In genomic region chr5:75446068-75446467, GRCh38 we compare ENCODE assay signal across 26 cellular contexts.
DNase-seq lines count a peak whose midpoint lies in the region; ATAC-seq, FAIRE-seq and TF ChIP-seq lines count a peak whose summit lies in the region.
"Had no signal": no experiment of that assay in that cellular context is flagged by ENCODE, and none has a peak within 500 bp of the region (broad histone marks: within the 10 kb centered on the region; RNA-seq: fewer than 3 reads in every experiment).

No MANE protein-coding gene starts in this region.

- H3K27me3 ChIP-seq in HepG2 (ENCODE audit: control insufficient read depth in 1 of 2, insufficient read depth in 2 of 2, low read length in 2 of 2) (no peaks in the 10 kb centered on the region), right lobe of liver (no peaks in the 10 kb centered on the region)
- H3K27me3 ChIP-seq: BE2C; BLaER1 treated with 17β-estradiol and CSF1 and Interleukin-3, amounts not matched to agents 10 nM and 100 nM had no signal

- no peak overlapping the region for H3K27ac ChIP-seq in HepG2 (ENCODE audit: extremely low read length, insufficient read depth, low read length)
- no peak overlapping the region for H3K27ac ChIP-seq in right lobe of liver
- H3K27ac ChIP-seq: 22Rv1; A549; BLaER1 treated with 17β-estradiol and CSF1 and Interleukin-3, amounts not matched to agents 10 nM and 100 nM; GM23248 had no signal

- no peak for FAIRE-seq in HepG2 (lab: Jason Lieb, UNC)
- FAIRE-seq: A549, GM12892, H1 had no signal

- DNase-seq in HepG2 (ENCODE audit: low spot score), result no peak
- no peak for DNase-seq in right lobe of liver
- no peak for DNase-seq in WTC11 (ENCODE audit: low spot score)
- DNase-seq in central memory CD8-positive, alpha-beta T cell (ENCODE audit: low spot score in 2 of 2), result no peak
- no peak for DNase-seq in HEK293T (ENCODE audit: extremely low spot score)
- DNase-seq in NCI-H510A (lab: John Stamatoyannopoulos, UW), result no peak
- DNase-seq: ACHN; AML-193; BE2C; Calu3; CD4-positive, alpha-beta T cell; CD8-positive, alpha-beta memory T cell; DMS53; DMS79 treated with DMSO at 0.1 percent for 48 hours; GF-D8; GM23248; H7; HCEC 1CT; HFFc6 had no signal

- H3K27me3 Mint-ChIP-seq in WTC11 (ENCODE audit: low read depth), result no peaks in the 10 kb centered on the region
- H3K27me3 Mint-ChIP-seq in central memory CD8-positive, alpha-beta T cell, result no peaks in the 10 kb centered on the region
- H3K27me3 Mint-ChIP-seq: CD4-positive, alpha-beta T cell; CD8-positive, alpha-beta memory T cell had no signal

- H3K4me1 ChIP-seq in HepG2 (ENCODE audit: insufficient read depth, low read length) (no peaks in the 10 kb centered on the region), right lobe of liver (no peaks in the 10 kb centered on the region)
- H3K4me1 ChIP-seq: A549; BE2C; BLaER1 treated with 17β-estradiol and CSF1 and Interleukin-3, amounts not matched to agents 10 nM and 100 nM had no signal

- H4K20me1 ChIP-seq in HepG2 (ENCODE audit: insufficient read depth, low read length), result no peaks in the 10 kb centered on the region

- no TSS peak for BruUV-seq in HepG2 (replicated peaks; lab: Mats Ljungman, UMichigan)

- H3K27ac Mint-ChIP-seq in WTC11, result peak overlapping the region; percentile 8; the same call in 1 of the 2 replicates
- peak overlapping the region; percentile 27 for H3K27ac Mint-ChIP-seq in central memory CD8-positive, alpha-beta T cell (ENCODE audit: low read depth)
- H3K27ac Mint-ChIP-seq: CD4-positive, alpha-beta T cell; CD8-positive, alpha-beta memory T cell; HFFc6 had no signal

- no peak overlapping the region for H3K4me3 ChIP-seq in HepG2 (replicated peaks in 1 of 3; ENCODE audit: insufficient read depth in 1 of 3, low read depth in 2 of 3, low read length in 3 of 3)
- H3K4me3 ChIP-seq in right lobe of liver, result no peak overlapping the region
- H3K4me3 ChIP-seq: A549, GM23248 had no signal

- H3K36me3 ChIP-seq in HepG2 (replicated peaks in 1 of 2; ENCODE audit: control insufficient read depth in 1 of 2, insufficient read depth in 2 of 2, low read length in 2 of 2) (no peaks in the 10 kb centered on the region; a peak in 1 of 5 replicates), right lobe of liver (no peaks in the 10 kb centered on the region)
- H3K36me3 ChIP-seq: BE2C had no signal

- TF ChIP-seq CTCF in HepG2 (CRISPR knock-in tag; IDR thresholded peaks at IDR 0.05) (no peak), right lobe of liver (IDR thresholded peaks at IDR 0.05) (no peak), WTC11 (IDR thresholded peaks at IDR 0.05) (no peak)

- TF ChIP-seq EP300 in HepG2 (IDR thresholded peaks at IDR 0.05; ENCODE audit: low read depth in 2 of 2, low read length in 2 of 2), result no peak
- no peak for TF ChIP-seq EP300 in HepG2 (CRISPR knock-in tag; IDR thresholded peaks at IDR 0.05; ENCODE audit: borderline replicate concordance)

- peaks cover 15% of the 10 kb centered on the region for H3K36me3 Mint-ChIP-seq in WTC11
- H3K36me3 Mint-ChIP-seq in central memory CD8-positive, alpha-beta T cell (ENCODE audit: insufficient read depth), result peaks cover 3% of the 10 kb centered on the region

- no peak overlapping the region for H3K9ac ChIP-seq in HepG2 (ENCODE audit: insufficient read depth, low read depth, low read length)
- H3K9ac ChIP-seq: BLaER1 treated with 17β-estradiol and CSF1 and Interleukin-3, amounts not matched to agents 10 nM and 100 nM; GM23248 had no signal

- H3K79me2 ChIP-seq in HepG2 (ENCODE audit: insufficient read depth, low read length), result no peaks in the 10 kb centered on the region

- POLR2A ChIA-PET in HepG2 (lab: Yijun Ruan, JAX), result no interaction called here
- POLR2A ChIA-PET in WTC11 (lab: Charles Lee), result no interaction called here
- POLR2A ChIA-PET in HEK293T (lab: Yijun Ruan, JAX), result no interaction called here

- H3K9me3 ChIP-seq in HepG2 (ENCODE audit: low read length), result no peaks in the 10 kb centered on the region
- no peaks in the 10 kb centered on the region for H3K9me3 ChIP-seq in right lobe of liver
- H3K9me3 ChIP-seq: BE2C had no signal

- ATAC-seq in HepG2, result no peak
- no peak for ATAC-seq in right lobe of liver
- no peak for ATAC-seq in WTC11
- ATAC-seq in central memory CD8-positive, alpha-beta T cell (replicated peaks; ENCODE audit: extremely low read depth, poor library complexity, severe bottlenecking), result no peak
- no peak for ATAC-seq in activated CD4-positive, CD25-positive, alpha-beta regulatory T cell treated with anti-CD3 and anti-CD28 coated beads, Interleukin-2, amount 50 U/mL, for 24 hours
- ATAC-seq: A549 had no signal

- intact Hi-C loops in HepG2 (cut with micrococcal nuclease; ENCODE audit: unreplicated experiment), result no loop called here
- intact Hi-C loops in right lobe of liver (cut with DNase I), result no loop called here

- CTCF ChIA-PET in HepG2 (lab: Yijun Ruan, JAX; ENCODE audit: low intra/inter-chr PET ratio, low total read pairs) (no interaction called here), WTC11 (lab: Charles Lee) (no interaction called here), HEK293T (lab: Yijun Ruan, JAX) (no interaction called here)

- in situ Hi-C loops in HepG2 (cut with HindIII; ENCODE audit: extremely low pct_ligation_motif_present, low pct_unique_long_range_greater_than_20kb), result no loop called here

- no peak overlapping the region for H3K4me2 ChIP-seq in HepG2 (ENCODE audit: low read depth, low read length)
- H3K4me2 ChIP-seq: A549; BLaER1 treated with 17β-estradiol and CSF1 and Interleukin-3, amounts not matched to agents 10 nM and 100 nM had no signal

- H2AFZ ChIP-seq in HepG2 (ENCODE audit: low read length), result no peak overlapping the region
- H2AFZ ChIP-seq: GM23248 had no signal

- no peak for TF ChIP-seq POLR2A in HepG2 (IDR thresholded peaks at IDR 0.05; ENCODE audit: insufficient read depth in 1 of 2, low read depth in 2 of 2, low read length in 2 of 2)
- no peak for TF ChIP-seq POLR2A in right lobe of liver (IDR thresholded peaks at IDR 0.05)

- H3K4me1 Mint-ChIP-seq in WTC11, result peaks cover 33% of the 10 kb centered on the region
- peaks cover 15% of the 10 kb centered on the region for H3K4me1 Mint-ChIP-seq in central memory CD8-positive, alpha-beta T cell
- H3K4me1 Mint-ChIP-seq: CD14-positive monocyte had no signal

- H3K4me3 Mint-ChIP-seq in WTC11, result no peak overlapping the region
- no peak overlapping the region for H3K4me3 Mint-ChIP-seq in central memory CD8-positive, alpha-beta T cell
- H3K4me3 Mint-ChIP-seq: CD14-positive monocyte; CD4-positive, alpha-beta T cell; CD8-positive, alpha-beta memory T cell; HFFc6 had no signal

- 97% methylated on average over 2 of the region's 2 CpGs for WGBS in HepG2 (ENCODE audit: low lambda C conversion rate)
- WGBS in right lobe of liver (ENCODE audit: insufficient coverage, low coverage, low lambda C conversion rate, missing lambda C conversion rate), result 86% methylated on average over 2 of the region's 2 CpGs

- peaks cover 20% of the 10 kb centered on the region for H3K9me3 Mint-ChIP-seq in WTC11
- peaks cover 13% of the 10 kb centered on the region for H3K9me3 Mint-ChIP-seq in central memory CD8-positive, alpha-beta T cell

- no peak for TF ChIP-seq RAD21 in HepG2 (CRISPR knock-in tag; IDR thresholded peaks at IDR 0.05)

TF ChIP-seq in HepG2, 621 proteins besides CTCF, POLR2A, EP300 and RAD21:
- TF ChIP-seq PCBP1 (IDR thresholded peaks at IDR 0.05; ENCODE audit: borderline replicate concordance, low read depth, low read length), result no peak
- peak; percentile 93 for TF ChIP-seq ZNF160 (CRISPR knock-in tag; IDR thresholded peaks at IDR 0.05)
TF ChIP-seq in HepG2: peak in this region for 1.

TF ChIP-seq in WTC11, 78 proteins besides CTCF, POLR2A, EP300 and RAD21 (continues in another document):
- TF ChIP-seq ESRRA (CRISPR knock-in tag; IDR thresholded peaks at IDR 0.05; ENCODE audit: borderline replicate concordance) (no peak), STAT6 (CRISPR knock-in tag; conservative IDR thresholded peaks at IDR 0.05; ENCODE audit: low read depth) (no peak)

TF ChIP-seq in HEK293T, 16 proteins besides CTCF, POLR2A, EP300 and RAD21:
- TF ChIP-seq FOXK2 (IDR thresholded peaks at IDR 0.05) (no peak), CTBP1 (IDR thresholded peaks at IDR 0.05; ENCODE audit: borderline replicate concordance) (no peak), HDGF (IDR thresholded peaks at IDR 0.05; ENCODE audit: borderline replicate concordance) (no peak), ARNT (IDR thresholded peaks at IDR 0.05) (no peak), ZNF384 (IDR thresholded peaks at IDR 0.05) (no peak), SUZ12 (IDR thresholded peaks at IDR 0.05) (no peak), BHLHE40 (IDR thresholded peaks at IDR 0.05; ENCODE audit: borderline replicate concordance) (no peak), SP1 (IDR thresholded peaks at IDR 0.05) (no peak), FOXA1 (IDR thresholded peaks at IDR 0.05) (no peak), PKNOX1 (IDR thresholded peaks at IDR 0.05) (no peak)
